In genomic region chr6:34558172-34558714, GRCh38 we compare ENCODE assay signal across 39 cellular contexts. TPM values are rescaled to one million over a fixed set of nuclear protein-coding genes. Genes with fewer than 3 reads are reported as not detected.
"Had no signal": no experiment of that assay in that cellular context is flagged by ENCODE, and none has a peak within 500 bp of the region (broad histone marks: within the 10 kb centered on the region; RNA-seq: fewer than 3 reads in every experiment).

No MANE protein-coding gene starts in this region.

- H3K9me3 ChIP-seq: MG63 had no signal

- H3K36me3 ChIP-seq: MG63 had no signal

- DNase-seq: Karpas-422, Kasumi-1, MG63, MM.1S, MV-4-11, NCI-H1048, NCI-H1092, NCI-H1092 treated with DMSO at 0.1 percent for 48 hours, NCI-H1105, NCI-H1105 treated with DMSO at 0.1 percent for 48 hours, NCI-H1417, NCI-H1417 treated with DMSO at 0.1 percent for 48 hours, NCI-H1436, NCI-H1436 treated with DMSO at 0.1 percent for 48 hours, NCI-H146, NCI-H1694, NCI-H1694 treated with DMSO at 0.1 percent for 48 hours, NCI-H187, NCI-H187 treated with DMSO at 0.1 percent for 48 hours, NCI-H1930, NCI-H2029, NCI-H2029 treated with DMSO at 0.1 percent for 48 hours, NCI-H2081, NCI-H2081 treated with DMSO at 0.1 percent for 48 hours, NCI-H2107, NCI-H2171, NCI-H2171 treated with DMSO at 0.1 percent for 48 hours, NCI-H2227 treated with DMSO at 0.1 percent for 48 hours, NCI-H226, NCI-H345, NCI-H446, NCI-H446 treated with DMSO at 0.1 percent for 48 hours, NCI-H510A, NCI-H510A treated with DMSO at 0.1 percent for 48 hours, NCI-H524 had no signal

- H3K4me3 ChIP-seq: MG63 had no signal

- H3K27me3 ChIP-seq: MG63 had no signal

RNA-seq across cellular contexts. Expression of gene SPDEF, which starts 2.1 kb away (rescaled TPM):
- total RNA-seq: LHCN-M2, M059J, MCF 10A, NCI-H460 had no signal
